In the genomic region with DNA sequence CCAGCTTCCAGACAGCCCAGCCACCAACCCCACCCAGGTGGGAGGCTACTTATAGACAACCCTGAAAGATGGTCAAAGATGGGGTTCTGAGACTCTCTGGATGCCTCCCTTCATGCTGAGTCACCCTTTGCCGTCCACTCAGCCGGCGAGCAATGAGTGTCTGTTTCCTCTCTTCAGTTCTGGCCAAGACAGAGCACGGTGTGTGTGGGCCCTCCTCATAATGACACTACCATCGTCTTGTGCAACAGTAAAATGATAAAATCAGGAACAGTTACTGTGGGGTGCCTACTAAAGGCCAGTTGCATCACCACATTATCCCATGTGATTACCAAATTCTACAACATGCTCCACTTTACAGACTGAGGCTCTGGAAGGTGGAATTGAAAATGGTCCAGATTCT, we compare ENCODE assay signal across 13 cellular contexts. TPM values are rescaled to one million over a fixed set of nuclear protein-coding genes. Genes with fewer than 3 reads are reported as not detected.
DNase-seq lines count a peak whose midpoint lies in the region; ATAC-seq, FAIRE-seq and TF ChIP-seq lines count a peak whose summit lies in the region.
"Had no signal": no experiment of that assay in that cellular context is flagged by ENCODE, and none has a peak within 500 bp of the region (broad histone marks: within the 10 kb centered on the region; RNA-seq: fewer than 3 reads in every experiment).

No MANE protein-coding gene starts in this region.

- H3K9me3 ChIP-seq in astrocyte (ENCODE audit: insufficient read depth, low read depth, low read length) (no peaks in the 10 kb centered on the region), lower lobe of right lung (no peaks in the 10 kb centered on the region)
- H3K9me3 ChIP-seq: heart right ventricle had no signal

- intact Hi-C loops in lower lobe of right lung (cut with DNase I): no loop called here

- no peak overlapping the region for H3K27ac Mint-ChIP-seq in astrocyte (ENCODE audit: unreplicated experiment)
- H3K27ac Mint-ChIP-seq in immature natural killer cell: no peak overlapping the region
- H3K27ac Mint-ChIP-seq: activated T-helper 1 cell treated with anti-CD3 and anti-CD28 coated beads, Interleukin-12 subunit alpha, Interleukin-12 subunit beta, Interleukin-2, Interleukin-4 antibody, amounts not matched to agents 30 ng/mL and 10 ng/mL and 1 ng/mL, durations not matched to agents 14 hours and 24 hours and 36 hours; dendritic cell treated with granulocyte-macrophage colony-stimulating factor and Interleukin-4, amounts not matched to agents 40 ng/mL and 50 ng/mL, for 4 days had no signal

- peak; percentile 20 for FAIRE-seq in astrocyte (lab: Jason Lieb, UNC)

- no peak overlapping the region for H3K27ac ChIP-seq in astrocyte (ENCODE audit: low read depth, low read length)
- no peak overlapping the region for H3K27ac ChIP-seq in lower lobe of right lung
- H3K27ac ChIP-seq: heart right ventricle had no signal

- H3K36me3 ChIP-seq in astrocyte (ENCODE audit: insufficient read depth, low read length) (no peaks in the 10 kb centered on the region), lower lobe of right lung (no peaks in the 10 kb centered on the region)
- H3K36me3 ChIP-seq: heart right ventricle had no signal

- no peak overlapping the region for H2AFZ ChIP-seq in astrocyte (ENCODE audit: low read depth, low read length)

- DNase-seq in AG08395 (ENCODE audit: low spot score) (peak; percentile 79), LHCN-M2 (ENCODE audit: low read depth) (peak; percentile 76), astrocyte (ENCODE audit: low read depth) (peak; percentile 74), lower lobe of right lung (no peak), DMS79 (lab: John Stamatoyannopoulos, UW) (no peak), globus pallidus (ENCODE audit: low spot score) (no peak), GM10248 (ENCODE audit: extremely low spot score) (no peak), immature natural killer cell (no peak)
- DNase-seq: C1 segment of cervical spinal cord, heart right ventricle, NCI-H2081 treated with DMSO at 0.1 percent for 48 hours had no signal

- no peaks in the 10 kb centered on the region for H3K79me2 ChIP-seq in astrocyte (ENCODE audit: insufficient read depth, low read length)

- peak; percentile 48 to 53 for ATAC-seq in lower lobe of right lung

- TF ChIP-seq CTCF in astrocyte (IDR thresholded peaks at IDR 0.05; ENCODE audit: insufficient read depth, low read depth, low read length) (no peak), lower lobe of right lung (IDR thresholded peaks at IDR 0.05) (no peak), GM10248 (IDR thresholded peaks at IDR 0.05; ENCODE audit: control extremely low read depth, extremely low read depth, low read depth, missing control alignments) (no peak)

- no peaks in the 10 kb centered on the region for H3K27me3 ChIP-seq in astrocyte (ENCODE audit: insufficient read depth, low read length)
- H3K27me3 ChIP-seq in lower lobe of right lung (ENCODE audit: low read depth): no peaks in the 10 kb centered on the region

- no peak overlapping the region for H3K4me2 ChIP-seq in astrocyte (ENCODE audit: low read length)

- H3K4me3 ChIP-seq in astrocyte (ENCODE audit: insufficient read depth, low read depth, low read length) (no peak overlapping the region), lower lobe of right lung (no peak overlapping the region)
- H3K4me3 ChIP-seq: heart right ventricle had no signal

- H3K4me3 Mint-ChIP-seq in astrocyte (ENCODE audit: unreplicated experiment) (no peak overlapping the region), immature natural killer cell (no peak overlapping the region)
- H3K4me3 Mint-ChIP-seq: activated T-helper 1 cell treated with anti-CD3 and anti-CD28 coated beads, Interleukin-12 subunit alpha, Interleukin-12 subunit beta, Interleukin-2, Interleukin-4 antibody, amounts not matched to agents 30 ng/mL and 10 ng/mL and 1 ng/mL, durations not matched to agents 14 hours and 24 hours and 36 hours; dendritic cell treated with granulocyte-macrophage colony-stimulating factor and Interleukin-4, amounts not matched to agents 40 ng/mL and 50 ng/mL, for 4 days had no signal

- H3K4me1 ChIP-seq in astrocyte (ENCODE audit: insufficient read depth, low read length): peaks cover 21% of the 10 kb centered on the region
- no peaks in the 10 kb centered on the region for H3K4me1 ChIP-seq in lower lobe of right lung

- H3K27me3 Mint-ChIP-seq in astrocyte (ENCODE audit: low read depth, unreplicated experiment) (no peaks in the 10 kb centered on the region), immature natural killer cell (ENCODE audit: low read depth in 3 of 3) (peaks cover 5 to 17% (median 7%) of the 10 kb centered on the region in 3 donors)

- no peaks in the 10 kb centered on the region for H4K20me1 ChIP-seq in astrocyte (ENCODE audit: insufficient read depth, low read length)

- H3K36me3 Mint-ChIP-seq in astrocyte (ENCODE audit: low read depth, unreplicated experiment): no peaks in the 10 kb centered on the region
- H3K36me3 Mint-ChIP-seq in immature natural killer cell: no peaks in the 10 kb centered on the region

- no peak overlapping the region for H3K9ac ChIP-seq in astrocyte (ENCODE audit: low read length)

- peaks cover 2% of the 10 kb centered on the region for H3K9me3 Mint-ChIP-seq in astrocyte (ENCODE audit: unreplicated experiment)
- H3K9me3 Mint-ChIP-seq in immature natural killer cell: no peaks in the 10 kb centered on the region
- H3K9me3 Mint-ChIP-seq: activated T-helper 1 cell treated with anti-CD3 and anti-CD28 coated beads, Interleukin-12 subunit alpha, Interleukin-12 subunit beta, Interleukin-2, Interleukin-4 antibody, amounts not matched to agents 30 ng/mL and 10 ng/mL and 1 ng/mL, durations not matched to agents 14 hours and 24 hours and 36 hours; dendritic cell treated with granulocyte-macrophage colony-stimulating factor and Interleukin-4, amounts not matched to agents 40 ng/mL and 50 ng/mL, for 4 days had no signal

- H3K4me1 Mint-ChIP-seq in astrocyte (ENCODE audit: low read depth, unreplicated experiment): peaks cover 34% of the 10 kb centered on the region
- no peaks in the 10 kb centered on the region for H3K4me1 Mint-ChIP-seq in immature natural killer cell

- POLR2A ChIA-PET in GM10248 (lab: Yijun Ruan, JAX): no interaction called here

- CTCF ChIA-PET in GM10248 (lab: Yijun Ruan, JAX): no interaction called here

RNA-seq across cellular contexts. Expression of gene BDKRB1, which starts 7.0 kb away (rescaled TPM):
- 0.98 and 4.2 TPM in 2 replicates for total RNA-seq in LHCN-M2 (2014; rRNA removed)
- polyA plus RNA-seq in LHCN-M2 (2012): 4.2 TPM
- total RNA-seq in astrocyte: 0.20 TPM in 1 of 2 replicates, not detected in the other
- not detected for total RNA-seq in lower lobe of right lung
- not detected for polyA plus RNA-seq in immature natural killer cell
- total RNA-seq: activated T-helper 1 cell treated with anti-CD3 and anti-CD28 coated beads, Interleukin-12 subunit alpha, Interleukin-12 subunit beta, Interleukin-2, Interleukin-4 antibody, amounts not matched to agents 30 ng/mL and 10 ng/mL and 1 ng/mL, durations not matched to agents 14 hours and 24 hours and 36 hours had no signal

RNA-seq across cellular contexts. Expression of gene BDKRB2, which starts 44.4 kb away (rescaled TPM):
- total RNA-seq in LHCN-M2 (2014; rRNA removed): 0.06 TPM in 1 of 2 replicates, not detected in the other
- polyA plus RNA-seq in LHCN-M2 (2012): 0.16 TPM
- total RNA-seq in astrocyte: 0.70 and 0.89 TPM in 2 replicates
- total RNA-seq in lower lobe of right lung: 1.3 TPM
- not detected for polyA plus RNA-seq in immature natural killer cell
- total RNA-seq: activated T-helper 1 cell treated with anti-CD3 and anti-CD28 coated beads, Interleukin-12 subunit alpha, Interleukin-12 subunit beta, Interleukin-2, Interleukin-4 antibody, amounts not matched to agents 30 ng/mL and 10 ng/mL and 1 ng/mL, durations not matched to agents 14 hours and 24 hours and 36 hours had no signal

Comparison
In these comparisons a context has a peak if more than half of its experiments do, and no peak if none do; other contexts are left out.
1. DNase-seq: peak in AG08395 (single experiment), LHCN-M2 (single experiment) and astrocyte (single experiment); none in lower lobe of right lung (single experiment), DMS79 (single experiment), globus pallidus (single experiment), GM10248 (single experiment) and immature natural killer cell (0 of 3).